In the genomic region with DNA sequence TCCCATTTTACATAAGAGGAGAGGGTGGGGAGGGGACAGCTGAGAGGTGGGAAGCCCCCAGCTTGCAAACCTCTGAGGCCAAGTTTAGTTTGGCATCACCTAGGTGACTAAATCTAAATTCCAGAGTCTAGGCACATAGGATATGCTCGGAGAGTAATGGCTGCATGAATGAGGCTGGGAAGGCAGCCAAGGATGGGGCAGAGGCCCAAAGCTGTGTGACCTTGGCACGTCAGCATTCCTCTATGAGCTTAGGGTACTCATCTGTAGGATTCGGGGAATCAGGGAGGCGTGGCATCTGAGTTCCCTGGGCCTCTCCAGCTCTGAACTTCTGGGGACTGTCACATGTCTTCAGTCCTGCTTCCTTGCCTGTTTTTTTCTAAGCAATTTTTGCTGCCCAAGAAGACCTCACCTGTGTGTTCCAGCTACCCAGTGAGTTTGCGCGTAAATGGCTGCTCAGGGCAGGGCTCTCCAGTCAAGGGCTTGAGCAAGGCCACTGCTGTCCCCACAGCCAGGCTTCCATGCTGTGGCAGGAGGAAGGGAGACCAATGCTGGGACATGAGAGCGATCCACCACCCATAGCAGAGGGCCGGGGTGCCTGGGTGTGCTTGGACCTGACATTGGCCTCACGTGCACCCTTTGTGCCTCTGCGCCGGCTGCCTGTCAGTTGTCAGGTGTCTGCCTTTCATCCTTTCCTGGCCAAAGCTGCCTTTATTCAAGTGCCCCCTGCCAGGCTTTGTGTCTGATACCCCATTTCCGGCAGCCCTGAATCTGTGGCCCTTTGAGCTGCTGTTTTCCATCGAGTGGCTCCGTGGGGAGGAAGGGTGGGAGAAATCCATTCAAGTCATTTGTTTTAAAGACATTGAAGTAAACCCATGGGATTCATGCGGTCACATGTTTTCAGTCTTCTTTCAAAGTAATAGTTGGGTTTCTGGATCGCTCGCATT, we compare ENCODE assay signal across 12 cellular contexts. TPM values are rescaled to one million over a fixed set of nuclear protein-coding genes. Genes with fewer than 3 reads are reported as not detected.
DNase-seq lines count a peak whose midpoint lies in the region; TF ChIP-seq lines count a peak whose summit lies in the region.
"Had no signal": no experiment of that assay in that cellular context is flagged by ENCODE, and none has a peak within 500 bp of the region (broad histone marks: within the 10 kb centered on the region; RNA-seq: fewer than 3 reads in every experiment).

No MANE protein-coding gene starts in this region.

- no peaks in the 10 kb centered on the region for H3K27me3 ChIP-seq in BLaER1 treated with 17β-estradiol and CSF1 and Interleukin-3, amounts not matched to agents 10 nM and 100 nM
- H3K27me3 ChIP-seq in osteoblast (ENCODE audit: insufficient read depth, low read length) = no peaks in the 10 kb centered on the region
- H3K27me3 ChIP-seq in HAP-1 (ENCODE audit: low read depth) = no peaks in the 10 kb centered on the region
- no peaks in the 10 kb centered on the region for H3K27me3 ChIP-seq in GM23248 (replicated peaks; ENCODE audit: insufficient read depth)
- no peaks in the 10 kb centered on the region for H3K27me3 ChIP-seq in mesendoderm (ENCODE audit: insufficient read depth, low read length, poor library complexity)

- H3K4ac ChIP-seq in mesendoderm (ENCODE audit: low read depth, low read length) = no peak overlapping the region

- in situ Hi-C loops in HAP-1 (cut with MboI; ENCODE audit: low sequenced_read_pairs) = no loop called here
- in situ Hi-C loops in GM23248 (cut with MboI) = no loop called here

- H2BK120ac ChIP-seq in mesendoderm (ENCODE audit: low read depth, low read length) = no peak overlapping the region

- H2BK5ac ChIP-seq in mesendoderm (ENCODE audit: low read length) = no peak overlapping the region

- peaks cover 68 to 93% (median 81%) of the 10 kb centered on the region in 10 experiments for H3K4me1 ChIP-seq in BLaER1 treated with 17β-estradiol and CSF1 and Interleukin-3, amounts not matched to agents 10 nM and 100 nM
- H3K4me1 ChIP-seq in osteoblast (ENCODE audit: insufficient read depth, low read length) (peaks cover 19% of the 10 kb centered on the region), HAP-1 (no peaks in the 10 kb centered on the region), GM23248 (ENCODE audit: insufficient read depth) (peaks cover 10% of the 10 kb centered on the region), mesendoderm (ENCODE audit: control insufficient read depth, low read depth, low read length) (peaks cover 15% of the 10 kb centered on the region)

- no peaks in the 10 kb centered on the region for H3K79me1 ChIP-seq in mesendoderm (ENCODE audit: low read length)

- H4K8ac ChIP-seq in mesendoderm (ENCODE audit: low read depth, low read length) = no peak overlapping the region

- no peaks in the 10 kb centered on the region for H3K9me2 ChIP-seq in GM23248 (ENCODE audit: insufficient read depth)

- H3K23ac ChIP-seq in mesendoderm (ENCODE audit: low read length) = no peak overlapping the region

- no peak overlapping the region for H3K18ac ChIP-seq in mesendoderm (ENCODE audit: low read length)

- DNase-seq in NCI-H2029 (lab: John Stamatoyannopoulos, UW) (peak; percentile 41), epithelial cell of proximal tubule (ENCODE audit: low read depth) (peak; percentile 46), osteoblast (ENCODE audit: insufficient read length, low spot score, missing footprints) (peak; percentile 80), iPS-NIHi11 (ENCODE audit: low spot score) (no peak), HAP-1 (ENCODE audit: low spot score in 2 of 2) (no peak), GM23248 (no peak), mesendoderm (no peak)
- DNase-seq: activated T-cell treated with anti-CD3 and anti-CD28 coated beads, Interleukin-2, amount 50 U/mL, for 1 hour; central memory CD4-positive, alpha-beta T cell; nephron progenitor cell; T-helper 9 cell had no signal

- H2AK5ac ChIP-seq in mesendoderm (ENCODE audit: low read length) = no peak overlapping the region

- peak overlapping the region; percentile 86 to 95 (median 94) for H3K4me2 ChIP-seq in BLaER1 treated with 17β-estradiol and CSF1 and Interleukin-3, amounts not matched to agents 10 nM and 100 nM
- H3K4me2 ChIP-seq in osteoblast (ENCODE audit: insufficient read depth, low read length) (no peak overlapping the region), GM23248 (ENCODE audit: unreplicated experiment) (no peak overlapping the region), mesendoderm (ENCODE audit: low read length) (no peak overlapping the region)

- no peaks in the 10 kb centered on the region; the same call in 1 of the 2 replicates for H3F3A ChIP-seq in GM23248 (ENCODE audit: insufficient read depth)

- H2BK15ac ChIP-seq in mesendoderm (replicated peaks; ENCODE audit: low read depth) = no peak overlapping the region

- H4K5ac ChIP-seq in mesendoderm (ENCODE audit: low read length) = no peak overlapping the region

- H3K9me3 ChIP-seq in BLaER1 treated with 17β-estradiol and CSF1 and Interleukin-3, amounts not matched to agents 10 nM and 100 nM (replicated peaks in 1 of 11) = no peaks in the 10 kb centered on the region
- H3K9me3 ChIP-seq in osteoblast (ENCODE audit: low read depth, low read length) = no peaks in the 10 kb centered on the region
- H3K9me3 ChIP-seq in HAP-1 = no peaks in the 10 kb centered on the region
- H3K9me3 ChIP-seq in GM23248 (ENCODE audit: low read depth) = no peaks in the 10 kb centered on the region

- no peaks in the 10 kb centered on the region for H3K36me3 ChIP-seq in BLaER1 treated with 17β-estradiol and CSF1 and Interleukin-3, amounts not matched to agents 10 nM and 100 nM
- H3K36me3 ChIP-seq in osteoblast (ENCODE audit: insufficient read depth, low read length) (no peaks in the 10 kb centered on the region), HAP-1 (replicated peaks) (no peaks in the 10 kb centered on the region), GM23248 (ENCODE audit: low read depth) (no peaks in the 10 kb centered on the region), mesendoderm (ENCODE audit: control insufficient read depth, insufficient read depth, low read length) (no peaks in the 10 kb centered on the region)

- H4K20me1 ChIP-seq in BLaER1 treated with 17β-estradiol and CSF1 and Interleukin-3, amounts not matched to agents 10 nM and 100 nM = peaks cover 0 to 52% (median 0%) of the 10 kb centered on the region in 11 experiments; a peak in 5 of 22 replicates
- peaks cover 39% of the 10 kb centered on the region for H4K20me1 ChIP-seq in osteoblast (ENCODE audit: insufficient read depth, low read length)
- no peaks in the 10 kb centered on the region for H4K20me1 ChIP-seq in GM23248 (ENCODE audit: insufficient read depth)

- H2AFZ ChIP-seq in osteoblast (ENCODE audit: low read length) (no peak overlapping the region), GM23248 (no peak overlapping the region)

- no peak overlapping the region for H3K56ac ChIP-seq in mesendoderm (ENCODE audit: low read length)

- H3K4me3 ChIP-seq in BLaER1 treated with 17β-estradiol and CSF1 and Interleukin-3, amounts not matched to agents 10 nM and 100 nM = no peak overlapping the region
- H3K4me3 ChIP-seq in epithelial cell of proximal tubule (ENCODE audit: low read depth, low read length) (no peak overlapping the region), osteoblast (ENCODE audit: insufficient read depth, low read length) (no peak overlapping the region), HAP-1 (no peak overlapping the region), GM23248 (no peak overlapping the region), mesendoderm (ENCODE audit: low read length) (no peak overlapping the region)

- H3K79me2 ChIP-seq in osteoblast (ENCODE audit: insufficient read depth, low read length) (peaks cover 31% of the 10 kb centered on the region), GM23248 (ENCODE audit: insufficient read depth) (no peaks in the 10 kb centered on the region), mesendoderm (ENCODE audit: control insufficient read depth, insufficient read depth, low read length) (no peaks in the 10 kb centered on the region)

- no peak for TF ChIP-seq CTCF in epithelial cell of proximal tubule (conservative IDR thresholded peaks at IDR 0.05; ENCODE audit: low read depth, low read length)
- no peak for TF ChIP-seq CTCF in osteoblast (IDR thresholded peaks at IDR 0.05; ENCODE audit: extremely low read depth, low read depth, low read length)

- no peak overlapping the region; a peak in 1 of 22 replicates for H3K27ac ChIP-seq in BLaER1 treated with 17β-estradiol and CSF1 and Interleukin-3, amounts not matched to agents 10 nM and 100 nM
- H3K27ac ChIP-seq in osteoblast (ENCODE audit: low read depth, low read length) (no peak overlapping the region), GM23248 (no peak overlapping the region), mesendoderm (ENCODE audit: low read depth, low read length) (no peak overlapping the region)

- 84 to 87% methylated on average over 16 to 17 of the region's 17 CpGs for WGBS in GM23248 (ENCODE audit: low coverage in 1 of 2, low lambda C conversion rate in 2 of 2, missing lambda C conversion rate in 2 of 2), 2 experiments
- no CpG with 5 or more reads among the region's 17 CpGs for WGBS in mesendoderm (ENCODE audit: extremely low coverage, insufficient coverage, low lambda C conversion rate)

- peak overlapping the region in 2 of 11 experiments; percentile 16 to 67; a peak in 1 of 22 replicates for H3K9ac ChIP-seq in BLaER1 treated with 17β-estradiol and CSF1 and Interleukin-3, amounts not matched to agents 10 nM and 100 nM
- H3K9ac ChIP-seq in GM23248 (no peak overlapping the region), mesendoderm (ENCODE audit: low read length) (no peak overlapping the region)

RNA-seq across cellular contexts. Expression of a gene that starts 14.0 kb away (rescaled TPM):
- total RNA-seq in epithelial cell of proximal tubule (4.5 and 7.3 TPM in 2 replicates), osteoblast (2.9 and 3.6 TPM in 2 replicates)
- total RNA-seq in GM23248 (2014; rRNA removed; shearing (Covaris generic)) = 1.3 and 2.3 TPM in 2 replicates
- polyA plus RNA-seq in GM23248 (2016; fragmentation: Nextera tagmentation; extraction: Ambion mirVana) = 1.3 and 1.4 TPM in 2 replicates
- polyA plus RNA-seq in mesendoderm (2013, experiment 1 of 2) = 4.2 TPM
- 4.4 TPM for polyA plus RNA-seq in mesendoderm (2013, experiment 2 of 2)

RNA-seq across cellular contexts. Expression of a gene that starts 58.3 kb away (rescaled TPM):
- 7.6 and 25.0 TPM in 2 replicates for total RNA-seq in epithelial cell of proximal tubule
- total RNA-seq in osteoblast = 0.29 and 0.36 TPM in 2 replicates
- not detected in 2 replicates for total RNA-seq in GM23248 (2014; rRNA removed; shearing (Covaris generic))
- polyA plus RNA-seq in GM23248 (2016; fragmentation: Nextera tagmentation; extraction: Ambion mirVana) = 0.05 and 0.16 TPM in 2 replicates
- polyA plus RNA-seq in mesendoderm (2013, experiment 1 of 2) = 3.0 TPM
- polyA plus RNA-seq in mesendoderm (2013, experiment 2 of 2) = 2.6 TPM

Comparison
In these comparisons a context has a peak if more than half of its experiments do, and no peak if none do; other contexts are left out.
1. H3K4me2 ChIP-seq: peak in BLaER1 treated with 17β-estradiol and CSF1 and Interleukin-3, amounts not matched to agents 10 nM and 100 nM (11 of 11); none in osteoblast (single experiment), GM23248 (single experiment) and mesendoderm (single experiment).
2. DNase-seq: peak in NCI-H2029 (single experiment), epithelial cell of proximal tubule (single experiment) and osteoblast (single experiment); none in iPS-NIHi11 (single experiment), HAP-1 (0 of 2), GM23248 (single experiment) and mesendoderm (single experiment).